ENCODE assay signal across 8 cellular contexts in genomic region chr6:32192608-32193039, GRCh38. TPM values are rescaled to one million over a fixed set of nuclear protein-coding genes. Genes with fewer than 3 reads are reported as not detected.
DNase-seq lines count a peak whose midpoint lies in the region; ATAC-seq and TF ChIP-seq lines count a peak whose summit lies in the region.

GPSM3 (minus strand) TSS chr6:32192643; CDS start chr6:32192513, 130 bp downstream.

- H3K27ac ChIP-seq in adipose tissue (ENCODE audit: low read depth, low read length): peak within 1 kb of the TSS; percentile 58

- peak; percentile 41 to 86 for DNase-seq in SHP77 (lab: John Stamatoyannopoulos, UW)
- peak; percentile 50 for DNase-seq in iris pigment epithelial cell (ENCODE audit: low read depth)
- DNase-seq in stimulated activated CD8-positive, alpha-beta memory T cell treated with anti-CD3 and anti-CD28 coated beads, Interleukin-15, amount 100 ng/mL, for 1 hour (ENCODE audit: low read depth): peak; percentile 21
- DNase-seq in DMS 273 treated with DMSO at 0.1 percent for 48 hours (lab: John Stamatoyannopoulos, UW): no peak
- no peak for DNase-seq in NCI-H146 (lab: John Stamatoyannopoulos, UW)

- no peak for ATAC-seq in GM21619 (IDR thresholded peaks at IDR 0.05; ENCODE audit: unreplicated experiment)

- 16 to 27% (median 22%) methylated on average over 4 to 5 of the region's 5 CpGs for WGBS in adipose tissue, 3 donors

- peak; percentile 67 for TF ChIP-seq POLR2A in GM19193 (IDR thresholded peaks at IDR 0.05; ENCODE audit: extremely low read depth, insufficient read depth, insufficient read length)

RNA-seq across cellular contexts. Expression of gene GPSM3, which starts in this region (rescaled TPM):
- polyA plus RNA-seq in adipose tissue: 10 to 100 TPM in 2 of 3 donors, 1 to 10 TPM in 1; 3.9 to 71.0 (median 27.7) TPM

Comparison
In these comparisons a context has a peak if more than half of its experiments do, and no peak if none do; other contexts are left out.
1. DNase-seq: peak in SHP77 (2 of 2), iris pigment epithelial cell (single experiment) and stimulated activated CD8-positive, alpha-beta memory T cell treated with anti-CD3 and anti-CD28 coated beads, Interleukin-15, amount 100 ng/mL, for 1 hour (single experiment); none in DMS 273 treated with DMSO at 0.1 percent for 48 hours (single experiment) and NCI-H146 (single experiment).